10 cellular contexts compared by ENCODE assay signal in the genomic region with DNA sequence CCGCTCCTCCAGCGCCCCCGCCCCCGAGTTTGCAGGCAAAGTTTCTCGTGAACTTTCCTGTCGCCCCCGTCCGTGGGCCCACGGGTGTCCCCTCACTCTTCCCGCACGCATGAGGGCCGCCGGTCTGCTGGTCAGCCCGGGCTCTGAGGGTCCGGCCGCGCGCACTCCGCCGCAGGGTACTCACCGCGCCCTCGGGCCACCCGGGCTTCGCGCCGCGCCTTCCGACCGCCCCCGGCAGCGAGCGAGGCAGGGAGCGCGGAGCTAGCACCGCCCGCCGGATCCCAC. TPM values are rescaled to one million over a fixed set of nuclear protein-coding genes. Genes with fewer than 3 reads are reported as not detected.
DNase-seq lines count a peak whose midpoint lies in the region; ATAC-seq and TF ChIP-seq lines count a peak whose summit lies in the region.
"Had no signal": no experiment of that assay in that cellular context is flagged by ENCODE, and none has a peak within 500 bp of the region (broad histone marks: within the 10 kb centered on the region; RNA-seq: fewer than 3 reads in every experiment).

No MANE protein-coding gene starts in this region.

- peaks cover 14% of the 10 kb centered on the region for H3K36me3 Mint-ChIP-seq in endothelial cell (ENCODE audit: low read depth, unreplicated experiment)

- no peaks in the 10 kb centered on the region for H3K9me3 Mint-ChIP-seq in endothelial cell (ENCODE audit: unreplicated experiment)

- no peak for ATAC-seq in HG02970 (IDR thresholded peaks at IDR 0.05; ENCODE audit: low FRiP score, unreplicated experiment)
- ATAC-seq: K562 had no signal

- DNase-seq in dorsolateral prefrontal cortex (no peak), inferior parietal cortex (ENCODE audit: extremely low spot score) (no peak), endothelial cell (ENCODE audit: low spot score) (no peak), NCI-H82 (lab: John Stamatoyannopoulos, UW) (no peak)
- DNase-seq: NCI-H187 had no signal

- H3K36me3 ChIP-seq in HEK293 (ENCODE audit: control insufficient read depth in 2 of 2, insufficient read depth in 1 of 2, low read length in 2 of 2), result no peaks in the 10 kb centered on the region
- no peaks in the 10 kb centered on the region for H3K36me3 ChIP-seq in muscle layer of colon (ENCODE audit: insufficient read depth, low read length)
- H3K36me3 ChIP-seq in subcutaneous abdominal adipose tissue (ENCODE audit: control insufficient read depth in 5 of 5, insufficient read depth in 5 of 5, low read length in 5 of 5), result no peaks in the 10 kb centered on the region

- H3K9me3 ChIP-seq in HEK293 (ENCODE audit: control insufficient read depth, insufficient read depth, low read depth, low read length), result no peaks in the 10 kb centered on the region
- H3K9me3 ChIP-seq in muscle layer of colon (ENCODE audit: low read length), result no peaks in the 10 kb centered on the region
- no peaks in the 10 kb centered on the region for H3K9me3 ChIP-seq in subcutaneous abdominal adipose tissue (ENCODE audit: control insufficient read depth in 5 of 5, low read length in 5 of 5)

- CTCF ChIA-PET in HEK293 (lab: Yijun Ruan, JAX), result interaction anchor here (0.6 to 1.3 kb wide), 2 partner anchors 41 to 153 kb away, joined by 3 to 4 read pairs; no protein-coding TSS in a partner anchor

- H3K4me1 Mint-ChIP-seq in endothelial cell (ENCODE audit: unreplicated experiment), result peaks cover 17% of the 10 kb centered on the region

- no peak overlapping the region for H3K4me3 Mint-ChIP-seq in endothelial cell (ENCODE audit: unreplicated experiment)

- H3K27ac ChIP-seq in HEK293 (ENCODE audit: extremely low read depth, low read depth, low read length), result no peak overlapping the region; the same call in 1 of the 2 replicates
- peak overlapping the region in 34 of 59 donors; percentile 15 to 87 (median 60) for H3K27ac ChIP-seq in dorsolateral prefrontal cortex
- no peak overlapping the region for H3K27ac ChIP-seq in muscle layer of colon (ENCODE audit: low read depth, low read length)
- H3K27ac ChIP-seq in subcutaneous abdominal adipose tissue (ENCODE audit: low read depth, low read length), result peak overlapping the region; percentile 61

- TF ChIP-seq CTCF in HEK293 (tag by site-specific recombination; IDR thresholded peaks at IDR 0.05), result no peak
- TF ChIP-seq CTCF in dorsolateral prefrontal cortex (IDR thresholded peaks at IDR 0.05 in 54 of 56, conservative IDR thresholded peaks at IDR 0.05 in 2 of 56; ENCODE audit: low read depth in 1 of 56, partially characterized antibody in 56 of 56), result no peak
- TF ChIP-seq CTCF in endothelial cell (IDR thresholded peaks at IDR 0.05; ENCODE audit: unreplicated experiment), result no peak

- H3K4me1 ChIP-seq in HEK293 (ENCODE audit: control insufficient read depth, insufficient read depth, low read length), result no peaks in the 10 kb centered on the region
- H3K4me1 ChIP-seq in muscle layer of colon (ENCODE audit: insufficient read depth, low read length), result peaks cover 17% of the 10 kb centered on the region
- peaks cover 4 to 92% (median 83%) of the 10 kb centered on the region in 5 donors for H3K4me1 ChIP-seq in subcutaneous abdominal adipose tissue (ENCODE audit: control insufficient read depth in 5 of 5, insufficient read depth in 5 of 5, low read length in 5 of 5)

- peaks cover 43% of the 10 kb centered on the region for H3K27me3 Mint-ChIP-seq in endothelial cell (ENCODE audit: unreplicated experiment)

- H3K9ac ChIP-seq in muscle layer of colon (ENCODE audit: low read length), result no peak overlapping the region
- peak overlapping the region in 2 of 5 donors; percentile 33 to 69 for H3K9ac ChIP-seq in subcutaneous abdominal adipose tissue (ENCODE audit: low read length in 5 of 5)

- H3K27ac Mint-ChIP-seq in endothelial cell (ENCODE audit: unreplicated experiment), result no peak overlapping the region

- H3K4me3 ChIP-seq in HEK293 (ENCODE audit: low read depth, low read length) (peak overlapping the region; percentile 44), dorsolateral prefrontal cortex (peak overlapping the region; percentile 26 to 78 (median 62)), muscle layer of colon (ENCODE audit: low read depth in 1 of 2, low read length in 2 of 2) (peak overlapping the region; percentile 21 to 37), subcutaneous abdominal adipose tissue (ENCODE audit: low read depth in 1 of 5, low read length in 5 of 5) (peak overlapping the region; percentile 60 to 82 (median 71))
- H3K4me3 ChIP-seq: K562 had no signal

- peaks cover 0 to 6% (median 0%) of the 10 kb centered on the region in 45 donors for H3K27me3 ChIP-seq in dorsolateral prefrontal cortex
- H3K27me3 ChIP-seq in muscle layer of colon (ENCODE audit: control insufficient read depth in 1 of 2, insufficient read depth in 2 of 2, low read length in 2 of 2), result peaks cover 25 to 63% of the 10 kb centered on the region in 2 donors
- peaks cover 0 to 28% (median 23%) of the 10 kb centered on the region in 5 donors for H3K27me3 ChIP-seq in subcutaneous abdominal adipose tissue (ENCODE audit: control insufficient read depth in 5 of 5, insufficient read depth in 4 of 5, low read length in 5 of 5)

- POLR2A ChIA-PET in HEK293 (lab: Yijun Ruan, JAX), result no interaction called here

- intact Hi-C loops in dorsolateral prefrontal cortex (cut with DNase I), result loop anchor here in 1 of 2 donors (5.0 kb wide), 1 partner anchor 132 kb away; a partner anchor contains a TSS

TF ChIP-seq in HEK293, 187 proteins besides CTCF, POLR2A, EP300 and RAD21:
- TF ChIP-seq ZIC2 (tag by site-specific recombination; IDR thresholded peaks at IDR 0.05) (peak; percentile 28; the same call in 1 of the 2 replicates), ZNF354C (tag by site-specific recombination; IDR thresholded peaks at IDR 0.05; ENCODE audit: borderline replicate concordance, low read depth) (no peak), GLIS2 (tag by site-specific recombination; IDR thresholded peaks at IDR 0.05) (peak; percentile 40)

RNA-seq across cellular contexts. Expression of a gene that starts 0.2 kb away (rescaled TPM):
- total RNA-seq in dorsolateral prefrontal cortex (100 to 1,000 TPM in 12 of 120 experiments, 10 to 100 TPM in 108; 36.2 to 149 (median 67.2) TPM), endothelial cell (ENCODE audit: unreplicated experiment) (3.1 TPM)
- total RNA-seq: K562 had no signal

RNA-seq across cellular contexts. Expression of a gene that starts 22.6 kb away (rescaled TPM):
- total RNA-seq in dorsolateral prefrontal cortex (10 to 100 TPM; 12.3 to 32.2 (median 20.6) TPM), endothelial cell (ENCODE audit: unreplicated experiment) (12.9 TPM)

RNA-seq across cellular contexts. Expression of a gene that starts 31.0 kb away (rescaled TPM):
- total RNA-seq in dorsolateral prefrontal cortex (100 to 1,000 TPM in 116 of 120 experiments, 10 to 100 TPM in 4; 83.5 to 180 (median 139) TPM), endothelial cell (ENCODE audit: unreplicated experiment) (81.5 TPM)

RNA-seq across cellular contexts. Expression of a gene that starts 39.6 kb away (rescaled TPM):
- total RNA-seq in dorsolateral prefrontal cortex, result 1 to 10 TPM in 41 of 120 experiments, under 1 TPM in 68, not detected in 11; 0.30 to 3.0 (median 0.87) TPM
- total RNA-seq in endothelial cell (ENCODE audit: unreplicated experiment), result not detected
- total RNA-seq: K562 had no signal

RNA-seq across cellular contexts. Expression of a gene that starts 48.3 kb away (rescaled TPM):
- total RNA-seq in dorsolateral prefrontal cortex (10 to 100 TPM; 26.3 to 48.1 (median 36.0) TPM), endothelial cell (ENCODE audit: unreplicated experiment) (25.9 TPM)

Comparison
In these comparisons a context has a peak if more than half of its experiments do, and no peak if none do; other contexts are left out.
1. H3K27ac ChIP-seq: peak in dorsolateral prefrontal cortex (34 of 59) and subcutaneous abdominal adipose tissue (single experiment); none in HEK293 (single experiment) and muscle layer of colon (single experiment).
2. Peak in every context shown above with its lines, with median percentiles within 50 percentile points of each other: H3K4me3 ChIP-seq.